Comparison of ENCODE assay signal across 8 cellular contexts in genomic region chr2:89184746-89185145, GRCh38.
DNase-seq lines count a peak whose midpoint lies in the region; ATAC-seq, FAIRE-seq and TF ChIP-seq lines count a peak whose summit lies in the region.
"Not testable (repeated sequence)": the region's sequence is repeated elsewhere in the genome, so short reads cannot be mapped to it uniquely, and the experiment has no call there.

No MANE protein-coding gene starts in this region.

- H3K27me3 Mint-ChIP-seq in naive B cell: not testable (repeated sequence)

- not testable (repeated sequence) for TF ChIP-seq EP300 in GM12878 (IDR thresholded peaks at IDR 0.05; ENCODE audit: borderline replicate concordance in 1 of 2, control insufficient read depth in 1 of 2, low read depth in 2 of 2, low read length in 2 of 2)

- not testable (repeated sequence) for H3K79me2 ChIP-seq in DND-41 (ENCODE audit: insufficient read depth, low read length); Loucy (ENCODE audit: insufficient read depth, low read length); GM12878 (ENCODE audit: control insufficient read depth, insufficient read depth, low read length)

- 0% methylated on average over 1 of the region's 1 CpG for WGBS in GM12878 (ENCODE audit: insufficient coverage, insufficient replicate concordance, low lambda C conversion rate, missing lambda C conversion rate)

- not testable (repeated sequence) for H3K36me3 Mint-ChIP-seq in naive B cell

- H3K27ac ChIP-seq in BLaER1 (peak overlapping the region; percentile 22; the same call in 1 of the 2 replicates), DND-41 (ENCODE audit: low read length) (peak overlapping the region; percentile 72), HL-60 (replicated peaks) (peak overlapping the region; percentile 43)
- H3K27ac ChIP-seq in GM12878 (ENCODE audit: control insufficient read depth, insufficient read depth): not testable (repeated sequence)

- TF ChIP-seq POLR2A in GM12878 (IDR thresholded peaks at IDR 0.05; ENCODE audit: low read depth, low read length): not testable (repeated sequence)

- in situ Hi-C loops in GM12878 (cut with MboI): not testable (repeated sequence)

- not testable (repeated sequence) for TF ChIP-seq RAD21 in GM12878 (IDR thresholded peaks at IDR 0.05; ENCODE audit: insufficient read depth, low read depth, low read length)

- H3K27ac Mint-ChIP-seq in naive B cell: peak overlapping the region in 2 of 6 donors; percentile 3 to 64

- not testable (repeated sequence) for BruUV-seq in GM12878 (replicated peaks; lab: Mats Ljungman, UMichigan)

- SMC1A ChIA-PET in GM12878 (lab: Charles Lee; ENCODE audit: uncharacterized antibody, unreplicated experiment): not testable (repeated sequence)

- H4K20me1 ChIP-seq in BLaER1; DND-41 (ENCODE audit: insufficient read depth, low read length); Loucy (ENCODE audit: insufficient read depth, low read length, poor library complexity, severe bottlenecking); GM12878 (ENCODE audit: control insufficient read depth, insufficient read depth): not testable (repeated sequence)

- DNase-seq in DND-41: peak; percentile 12
- peak; percentile 55 for DNase-seq in GF-D8 (lab: John Stamatoyannopoulos, UW)
- DNase-seq in HL-60 (ENCODE audit: low read depth in 1 of 2, low spot score in 1 of 2); GM12878 (ENCODE audit: low read depth, low spot score): not testable (repeated sequence)
- DNase-seq in MV-4-11 (lab: John Stamatoyannopoulos, UW): peak; percentile 63
- DNase-seq in naive B cell: peak; percentile 20

- not testable (repeated sequence) for H3F3A ChIP-seq in Loucy (ENCODE audit: low read depth)

- peak; percentile 83 for ATAC-seq in DND-41 (ENCODE audit: insufficient read depth, low read depth)
- not testable (repeated sequence) for ATAC-seq in GM12878
- ATAC-seq in naive B cell (ENCODE audit: low read depth in 2 of 2): peak; percentile 87 to 93

- not testable (repeated sequence) for H3K9me3 Mint-ChIP-seq in naive B cell

- H3K27me3 ChIP-seq in BLaER1; DND-41 (ENCODE audit: insufficient read depth, low read length, poor library complexity); HL-60 (ENCODE audit: insufficient read depth, poor library complexity, severe bottlenecking); Loucy (ENCODE audit: insufficient read depth, low read length, poor library complexity, severe bottlenecking); GM12878 (replicated peaks in 1 of 2; ENCODE audit: control insufficient read depth in 2 of 2, insufficient read depth in 2 of 2, low read length in 1 of 2): not testable (repeated sequence)

- H3K36me3 ChIP-seq in BLaER1; DND-41 (ENCODE audit: insufficient read depth, low read length); Loucy (ENCODE audit: insufficient read depth, low read length); GM12878 (ENCODE audit: control insufficient read depth in 2 of 2, insufficient read depth in 2 of 2, low read length in 1 of 2): not testable (repeated sequence)

- peak overlapping the region in 3 of 8 donors; percentile 19 to 59 (median 30) for H3K4me3 Mint-ChIP-seq in naive B cell

- not testable (repeated sequence) for TF ChIP-seq CTCF in DND-41 (IDR thresholded peaks at IDR 0.05; ENCODE audit: borderline replicate concordance, extremely low read depth, low read length, poor library complexity, severe bottlenecking); HL-60 (IDR thresholded peaks at IDR 0.05; ENCODE audit: insufficient read depth, low read length); Loucy (conservative IDR thresholded peaks at IDR 0.05; ENCODE audit: low read length); GM12878 (IDR thresholded peaks at IDR 0.05 in 2 of 3, conservative IDR thresholded peaks at IDR 0.05 in 1 of 3; ENCODE audit: control insufficient read depth in 2 of 3, extremely low read depth in 1 of 3, insufficient read depth in 1 of 3, low read depth in 3 of 3, low read length in 3 of 3)

- H2AFZ ChIP-seq in DND-41 (ENCODE audit: low read depth, low read length); Loucy (ENCODE audit: low read length); GM12878 (ENCODE audit: control insufficient read depth, low read depth, low read length): not testable (repeated sequence)

- not testable (repeated sequence) for H3K9ac ChIP-seq in BLaER1; DND-41 (ENCODE audit: low read depth, low read length); GM12878 (ENCODE audit: control insufficient read depth, insufficient read depth, low read length)
- H3K9ac ChIP-seq in Loucy (ENCODE audit: low read depth, low read length, poor library complexity, severe bottlenecking): peak overlapping the region; percentile 36

- POLR2A ChIA-PET in GM12878 (lab: Charles Lee): not testable (repeated sequence)

- H3K4me1 Mint-ChIP-seq in naive B cell: peaks cover 0 to 29% (median 3%) of the 10 kb centered on the region in 3 donors

- H3K9me2 ChIP-seq in Loucy (replicated peaks; ENCODE audit: low read depth, low read length): not testable (repeated sequence)

- H3K4me2 ChIP-seq in BLaER1; DND-41 (ENCODE audit: insufficient read depth, low read length); GM12878 (ENCODE audit: control insufficient read depth, insufficient read depth): not testable (repeated sequence)
- H3K4me2 ChIP-seq in Loucy (ENCODE audit: low read depth, low read length, poor library complexity, severe bottlenecking): peak overlapping the region; percentile 32

- not testable (repeated sequence) for H3K4me3 ChIP-seq in BLaER1; DND-41 (ENCODE audit: low read depth in 1 of 2, low read length in 2 of 2); HL-60 (replicated peaks; ENCODE audit: insufficient read depth, low read length); GM12878
- peak overlapping the region; percentile 21 for H3K4me3 ChIP-seq in Loucy (ENCODE audit: low read length, poor library complexity, severe bottlenecking)

- H3K9me3 ChIP-seq in BLaER1; DND-41 (ENCODE audit: insufficient read depth, low read length, severe bottlenecking); Loucy (ENCODE audit: insufficient read depth, low read depth, low read length); GM12878 (replicated peaks; ENCODE audit: control insufficient read depth, insufficient read depth, low read length): not testable (repeated sequence)

- intact Hi-C loops in GM12878 (cut with micrococcal nuclease; ENCODE audit: unreplicated experiment): not testable (repeated sequence)

- RAD21 ChIA-PET in GM12878 (lab: Charles Lee; ENCODE audit: unreplicated experiment): not testable (repeated sequence)

- FAIRE-seq in GM12878 (lab: Jason Lieb, UNC): peak; percentile 72

- CTCF ChIA-PET in GM12878 (lab: Yijun Ruan, JAX): not testable (repeated sequence)

- H3K4me1 ChIP-seq in BLaER1: peaks cover 15% of the 10 kb centered on the region; the same call in 1 of the 2 replicates
- peaks cover 43% of the 10 kb centered on the region for H3K4me1 ChIP-seq in DND-41 (ENCODE audit: insufficient read depth, low read length)
- H3K4me1 ChIP-seq in Loucy (ENCODE audit: insufficient read depth, low read length, poor library complexity, severe bottlenecking): peaks cover 35% of the 10 kb centered on the region
- H3K4me1 ChIP-seq in GM12878 (ENCODE audit: control insufficient read depth, insufficient read depth, low read length): not testable (repeated sequence)
